In genomic region chr12:52358575-52359350, GRCh38 we compare ENCODE assay signal across 8 cellular contexts. TPM values are rescaled to one million over a fixed set of nuclear protein-coding genes. Genes with fewer than 3 reads are reported as not detected.
DNase-seq lines count a peak whose midpoint lies in the region; ATAC-seq, FAIRE-seq and TF ChIP-seq lines count a peak whose summit lies in the region.

No MANE protein-coding gene starts in this region.

- H3K23me2 ChIP-seq in H1 (ENCODE audit: low read depth, low read length), result no peaks in the 10 kb centered on the region

- no peak overlapping the region for H2BK15ac ChIP-seq in H1 (ENCODE audit: low read length)

- H2BK5ac ChIP-seq in H1 (ENCODE audit: low read depth, low read length), result no peak overlapping the region

- H2AK5ac ChIP-seq in H1 (ENCODE audit: low read depth, low read length), result no peak overlapping the region

- H3K18ac ChIP-seq in H1 (ENCODE audit: extremely low read depth, low read length), result no peak overlapping the region

- H2BK12ac ChIP-seq in H1 (ENCODE audit: low read depth, low read length), result 0 out of 2 replicates have a peak overlapping the region, but pooled peaks have one; percentile 27

- TF ChIP-seq EP300 in H1 (IDR thresholded peaks at IDR 0.05; ENCODE audit: borderline replicate concordance in 1 of 2, low read depth in 2 of 2, low read length in 2 of 2), result no peak

- H2BK120ac ChIP-seq in H1 (replicated peaks; ENCODE audit: low read depth, low read length), result no peak overlapping the region

- no peak overlapping the region for H3K27ac ChIP-seq in H1 (ENCODE audit: low read depth, low read length)

- no peaks in the 10 kb centered on the region; a peak in 1 of 4 replicates for H3K9me3 ChIP-seq in H1 (ENCODE audit: insufficient read depth in 2 of 2, low read depth in 1 of 2, low read length in 1 of 2)

- H3K9ac ChIP-seq in H1 (replicated peaks in 1 of 4; ENCODE audit: extremely low read depth in 1 of 4, low read depth in 3 of 4, low read length in 3 of 4), result no peak overlapping the region

- no peak overlapping the region; the same call in 1 of the 2 replicates for H4K8ac ChIP-seq in H1 (ENCODE audit: extremely low read depth, insufficient read depth, low read length)

- no peaks in the 10 kb centered on the region for H4K20me1 ChIP-seq in H1 (replicated peaks in 1 of 2; ENCODE audit: control insufficient read depth in 1 of 2, insufficient read depth in 2 of 2, low read length in 2 of 2)

- no peaks in the 10 kb centered on the region for H3K36me3 ChIP-seq in H1 (ENCODE audit: control insufficient read depth in 2 of 4, insufficient read depth in 4 of 4, low read length in 3 of 4)

- peak; percentile 83 for ATAC-seq in GM19468 (IDR thresholded peaks at IDR 0.05; ENCODE audit: extremely low read depth, unreplicated experiment)
- peak; percentile 83 for ATAC-seq in HG03439 (IDR thresholded peaks at IDR 0.05; ENCODE audit: unreplicated experiment)

- no peak overlapping the region for H3K4ac ChIP-seq in H1 (replicated peaks; ENCODE audit: insufficient read length, low read depth, low read length)

- FAIRE-seq in GM12892 (lab: Jason Lieb, UNC), result peak; percentile 92
- no peak for FAIRE-seq in H1 (lab: Jason Lieb, UNC)
- FAIRE-seq in D721Med (lab: Jason Lieb, UNC), result no peak

- no peak overlapping the region for H3K4me2 ChIP-seq in H1 (ENCODE audit: insufficient read depth in 1 of 2, low read depth in 2 of 2, low read length in 2 of 2)

- no peak overlapping the region for H2AFZ ChIP-seq in H1 (ENCODE audit: low read length)

- TF ChIP-seq POLR2A in GM12892 (IDR thresholded peaks at IDR 0.05; ENCODE audit: low read depth, low read length) (no peak), H1 (IDR thresholded peaks at IDR 0.05; ENCODE audit: control extremely low read depth in 1 of 2, low read depth in 2 of 2, low read length in 2 of 2) (no peak)

- H4K91ac ChIP-seq in H1 (replicated peaks; ENCODE audit: insufficient read length, low read length), result no peak overlapping the region

- DNase-seq in GM12892 (ENCODE audit: insufficient read length) (peak; percentile 68), H1 (ENCODE audit: low read depth in 1 of 2, low spot score in 2 of 2) (no peak), DMS79 treated with DMSO at 0.1 percent for 48 hours (lab: John Stamatoyannopoulos, UW) (no peak), dermis blood vessel endothelial cell (no peak), superior temporal gyrus (ENCODE audit: extremely low spot score) (no peak), D721Med (ENCODE audit: insufficient read length, low spot score) (no peak)

- no peak overlapping the region for H4K5ac ChIP-seq in H1 (ENCODE audit: insufficient read length, low read depth, low read length)

- H3K14ac ChIP-seq in H1 (ENCODE audit: insufficient read length), result no peak overlapping the region

- no peaks in the 10 kb centered on the region for H3K27me3 ChIP-seq in H1 (replicated peaks in 1 of 4; ENCODE audit: control insufficient read depth in 3 of 4, extremely low read depth in 1 of 4, insufficient read depth in 3 of 4, low read length in 3 of 4)

- TF ChIP-seq RAD21 in H1 (IDR thresholded peaks at IDR 0.05 in 1 of 2, conservative IDR thresholded peaks at IDR 0.05 in 1 of 2; ENCODE audit: low read depth in 2 of 2, low read length in 2 of 2), result no peak

- no peaks in the 10 kb centered on the region for H3K79me1 ChIP-seq in H1 (ENCODE audit: low read depth, low read length)

- H3K79me2 ChIP-seq in H1 (ENCODE audit: control insufficient read depth in 1 of 2, insufficient read depth in 2 of 2, low read length in 2 of 2), result no peaks in the 10 kb centered on the region

- H3K23ac ChIP-seq in H1 (ENCODE audit: insufficient read length), result no peak overlapping the region

- WGBS in H1 (ENCODE audit: extremely low coverage in 1 of 2, insufficient coverage in 1 of 2, insufficient read length in 1 of 2, insufficient replicate concordance in 2 of 2, low coverage in 1 of 2, low lambda C conversion rate in 2 of 2, missing lambda C conversion rate in 1 of 2), 2 experiments, result 85% methylated on average over 5 of the region's 5 CpGs; no CpG with 5 or more reads in 1 of the 2 experiments

- no peak overlapping the region for H3K4me3 ChIP-seq in H1 (ENCODE audit: extremely low read depth in 1 of 4, insufficient read depth in 2 of 4, low read depth in 3 of 4, low read length in 4 of 4)

- H3K56ac ChIP-seq in H1 (replicated peaks; ENCODE audit: insufficient read length, low read depth, low read length), result no peak overlapping the region

- POLR2A ChIA-PET in H1 (lab: Charles Lee; ENCODE audit: partially characterized antibody), result no interaction called here

- TF ChIP-seq CTCF in H1 (IDR thresholded peaks at IDR 0.05; ENCODE audit: control extremely low read depth in 1 of 3, insufficient read depth in 1 of 3, low read depth in 1 of 3, low read length in 3 of 3), result no peak
- TF ChIP-seq CTCF in D721Med (IDR thresholded peaks at IDR 0.05; ENCODE audit: insufficient read depth, missing control alignments), result no peak

- CTCF ChIA-PET in H1 (lab: Charles Lee; ENCODE audit: partially characterized antibody), result interaction anchor here (0.8 to 4.3 kb wide), 19 partner anchors 9 to 526 kb away, joined by 3 to 23 read pairs (median 3); partner anchors contain the start of gene KRT85

- H2BK20ac ChIP-seq in H1 (ENCODE audit: low read length), result no peak overlapping the region

- H3K4me1 ChIP-seq in H1 (replicated peaks in 1 of 4; ENCODE audit: control insufficient read depth in 3 of 4, insufficient read depth in 4 of 4, low read length in 3 of 4), result no peaks in the 10 kb centered on the region

TF ChIP-seq in H1, 55 proteins besides CTCF, POLR2A, EP300 and RAD21 (continues in another document):
- TF ChIP-seq BRCA1 (IDR thresholded peaks at IDR 0.05; ENCODE audit: low read depth, low read length) (no peak), YY1 (IDR thresholded peaks at IDR 0.05; ENCODE audit: low read depth, low read length) (no peak), POLR2AphosphoS5 (IDR thresholded peaks at IDR 0.05; ENCODE audit: low read depth, low read length) (no peak), FOSL1 (IDR thresholded peaks at IDR 0.05; ENCODE audit: insufficient read depth, low read depth, low read length) (no peak), TAF7 (optimal IDR thresholded peaks at IDR 0.05; ENCODE audit: borderline replicate concordance, low read depth, low read length) (no peak), POU5F1 (IDR thresholded peaks at IDR 0.05; ENCODE audit: low read depth, low read length) (no peak), BACH1 (IDR thresholded peaks at IDR 0.05; ENCODE audit: low read length) (no peak), TBP (IDR thresholded peaks at IDR 0.05; ENCODE audit: low read depth, low read length) (no peak), NANOG (IDR thresholded peaks at IDR 0.05; ENCODE audit: insufficient read depth, low read depth, low read length, poor library complexity, severe bottlenecking) (no peak), SIX5 (IDR thresholded peaks at IDR 0.05; ENCODE audit: low read depth, low read length) (no peak)

RNA-seq across cellular contexts. Expression of gene KRT85, which starts 8.5 kb away (rescaled TPM):
- not detected for polyA plus RNA-seq in GM12892 (2012; ENCODE audit: missing spikeins)
- total RNA-seq in H1 (2021; fragmentation: NEBNext Ultra II Directional; extraction: Animal tissue kit (Norgen Biotek cat#: 25700)), result not detected in 2 replicates
- not detected in 2 replicates for polyA plus RNA-seq in H1 (2011; rRNA removed)
- polyA plus RNA-seq in H1 (2011; cell fraction: cytosol; rRNA removed), result not detected
- polyA plus RNA-seq in H1 (2011; cell fraction: nucleus; rRNA removed), result not detected
- polyA plus RNA-seq in H1 (2012, experiment 1 of 2), result not detected in 4 replicates
- polyA plus RNA-seq in H1 (2012, experiment 2 of 2), result not detected
- not detected for polyA plus RNA-seq in H1 (2013, experiment 1 of 2)
- not detected for polyA plus RNA-seq in H1 (2013, experiment 2 of 2)
- polyA minus RNA-seq in H1 (2011; rRNA and poly(A)+ RNA removed), result not detected in 2 replicates
- not detected for polyA minus RNA-seq in H1 (2011; cell fraction: cytosol; rRNA and poly(A)+ RNA removed)
- polyA minus RNA-seq in H1 (2011; cell fraction: nucleus; rRNA and poly(A)+ RNA removed), result not detected
- total RNA-seq in dermis blood vessel endothelial cell, result not detected in 2 replicates

RNA-seq across cellular contexts. Expression of gene KRT84, which starts 26.7 kb away (rescaled TPM):
- not detected for polyA plus RNA-seq in GM12892 (2012; ENCODE audit: missing spikeins)
- total RNA-seq in H1 (2021; fragmentation: NEBNext Ultra II Directional; extraction: Animal tissue kit (Norgen Biotek cat#: 25700)), result not detected in 2 replicates
- not detected in 2 replicates for polyA plus RNA-seq in H1 (2011; rRNA removed)
- not detected for polyA plus RNA-seq in H1 (2011; cell fraction: cytosol; rRNA removed)
- not detected for polyA plus RNA-seq in H1 (2011; cell fraction: nucleus; rRNA removed)
- polyA plus RNA-seq in H1 (2012, experiment 1 of 2), result not detected in 4 replicates
- not detected for polyA plus RNA-seq in H1 (2012, experiment 2 of 2)
- not detected for polyA plus RNA-seq in H1 (2013, experiment 1 of 2)
- not detected for polyA plus RNA-seq in H1 (2013, experiment 2 of 2)
- polyA minus RNA-seq in H1 (2011; rRNA and poly(A)+ RNA removed), result not detected in 2 replicates
- not detected for polyA minus RNA-seq in H1 (2011; cell fraction: cytosol; rRNA and poly(A)+ RNA removed)
- polyA minus RNA-seq in H1 (2011; cell fraction: nucleus; rRNA and poly(A)+ RNA removed), result not detected
- total RNA-seq in dermis blood vessel endothelial cell, result not detected in 2 replicates

RNA-seq across cellular contexts. Expression of gene KRT83, which starts 37.6 kb away (rescaled TPM):
- not detected for polyA plus RNA-seq in GM12892 (2012; ENCODE audit: missing spikeins)
- not detected in 2 replicates for total RNA-seq in H1 (2021; fragmentation: NEBNext Ultra II Directional; extraction: Animal tissue kit (Norgen Biotek cat#: 25700))
- not detected in 2 replicates for polyA plus RNA-seq in H1 (2011; rRNA removed)
- not detected for polyA plus RNA-seq in H1 (2011; cell fraction: cytosol; rRNA removed)
- not detected for polyA plus RNA-seq in H1 (2011; cell fraction: nucleus; rRNA removed)
- polyA plus RNA-seq in H1 (2012, experiment 1 of 2), result not detected in 4 replicates
- not detected for polyA plus RNA-seq in H1 (2012, experiment 2 of 2)
- polyA plus RNA-seq in H1 (2013, experiment 1 of 2), result not detected
- not detected for polyA plus RNA-seq in H1 (2013, experiment 2 of 2)
- not detected in 2 replicates for polyA minus RNA-seq in H1 (2011; rRNA and poly(A)+ RNA removed)
- polyA minus RNA-seq in H1 (2011; cell fraction: cytosol; rRNA and poly(A)+ RNA removed), result not detected
- polyA minus RNA-seq in H1 (2011; cell fraction: nucleus; rRNA and poly(A)+ RNA removed), result not detected
- not detected in 2 replicates for total RNA-seq in dermis blood vessel endothelial cell

RNA-seq across cellular contexts. Expression of gene KRT82, which starts 47.4 kb away (rescaled TPM):
- not detected for polyA plus RNA-seq in GM12892 (2012; ENCODE audit: missing spikeins)
- total RNA-seq in H1 (2021; fragmentation: NEBNext Ultra II Directional; extraction: Animal tissue kit (Norgen Biotek cat#: 25700)), result not detected in 2 replicates
- not detected in 2 replicates for polyA plus RNA-seq in H1 (2011; rRNA removed)
- not detected for polyA plus RNA-seq in H1 (2011; cell fraction: cytosol; rRNA removed)
- polyA plus RNA-seq in H1 (2011; cell fraction: nucleus; rRNA removed), result not detected
- not detected in 4 replicates for polyA plus RNA-seq in H1 (2012, experiment 1 of 2)
- not detected for polyA plus RNA-seq in H1 (2012, experiment 2 of 2)
- not detected for polyA plus RNA-seq in H1 (2013, experiment 1 of 2)
- not detected for polyA plus RNA-seq in H1 (2013, experiment 2 of 2)
- not detected in 2 replicates for polyA minus RNA-seq in H1 (2011; rRNA and poly(A)+ RNA removed)
- not detected for polyA minus RNA-seq in H1 (2011; cell fraction: cytosol; rRNA and poly(A)+ RNA removed)
- not detected for polyA minus RNA-seq in H1 (2011; cell fraction: nucleus; rRNA and poly(A)+ RNA removed)
- not detected in 2 replicates for total RNA-seq in dermis blood vessel endothelial cell
